23 cellular contexts compared by ENCODE assay signal in the genomic region with DNA sequence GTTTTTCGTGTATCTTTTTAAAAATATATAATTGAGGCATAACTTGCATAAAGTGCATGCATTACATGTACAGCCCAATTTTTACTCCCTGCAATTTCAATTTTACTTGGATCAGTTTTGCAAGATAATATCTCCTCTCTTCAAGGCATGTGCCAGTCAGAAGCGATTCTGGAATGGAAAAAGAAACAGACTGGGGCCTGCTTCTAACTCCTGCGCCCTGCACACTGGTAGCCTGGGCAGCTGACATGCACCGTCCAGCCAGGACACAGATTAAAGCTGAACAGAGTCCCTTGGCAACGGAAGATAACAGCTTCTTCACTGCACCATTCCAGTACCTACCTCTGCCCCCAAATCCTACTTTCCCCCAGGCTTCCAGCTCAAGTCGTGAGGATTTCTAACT.
DNase-seq lines count a peak whose midpoint lies in the region; ATAC-seq, FAIRE-seq and TF ChIP-seq lines count a peak whose summit lies in the region.
"Had no signal": no experiment of that assay in that cellular context is flagged by ENCODE, and none has a peak within 500 bp of the region (broad histone marks: within the 10 kb centered on the region; RNA-seq: fewer than 3 reads in every experiment).

No MANE protein-coding gene starts in this region.

- CTCF ChIA-PET in A549 (lab: Yijun Ruan, JAX) (interaction anchor here (0.6 to 2.2 kb wide), 5 partner anchors 9 to 245 kb away, joined by 3 to 8 read pairs (median 3); partner anchors contain the start of genes CDNF, HSPA14 and MSANTD7), PC-3 (lab: Charles Lee) (no interaction called here)
- CTCF ChIA-PET in CD4-positive, alpha-beta T cell (lab: Charles Lee): interaction anchor here (1.6 kb wide), 1 partner anchor 56 kb away, joined by 3 read pairs; no protein-coding TSS in a partner anchor

- no peaks in the 10 kb centered on the region for H3K9me3 ChIP-seq in A549
- no peaks in the 10 kb centered on the region for H3K9me3 ChIP-seq in CD4-positive, alpha-beta T cell (ENCODE audit: control insufficient read depth, low read length)
- H3K9me3 ChIP-seq in PC-3 (ENCODE audit: low read length): no peaks in the 10 kb centered on the region
- no peaks in the 10 kb centered on the region for H3K9me3 ChIP-seq in endocrine pancreas (ENCODE audit: control insufficient read depth, low read length)
- H3K9me3 ChIP-seq: adrenal gland, pancreas, SJCRH30, thoracic aorta had no signal

- H3K9me2 ChIP-seq in PC-3 (replicated peaks; ENCODE audit: low read length): no peaks in the 10 kb centered on the region

- H3K9ac ChIP-seq in PC-3 (ENCODE audit: low read length): peak overlapping the region; percentile 13; the same call in 1 of the 2 replicates
- H3K9ac ChIP-seq in endocrine pancreas (ENCODE audit: control insufficient read depth, insufficient read depth, low read length): peak overlapping the region; percentile 7

- H3K4me3 ChIP-seq in A549 (no peak overlapping the region), PC-3 (ENCODE audit: low read length) (no peak overlapping the region), endocrine pancreas (ENCODE audit: control insufficient read depth, insufficient read depth, low read length) (no peak overlapping the region)
- H3K4me3 ChIP-seq: adrenal gland, coronary artery, pancreas, SJCRH30, thoracic aorta had no signal

- H3K4me3 Mint-ChIP-seq in CD4-positive, alpha-beta T cell: no peak overlapping the region
- H3K4me3 Mint-ChIP-seq in stimulated activated effector memory CD8-positive, alpha-beta T cell treated with anti-CD3 and anti-CD28 coated beads, Interleukin-12 subunit alpha, Interleukin-12 subunit beta, amount 100 ng/mL, for 72 hours: no peak overlapping the region
- H3K4me3 Mint-ChIP-seq: CD8-positive, alpha-beta T cell; natural killer cell; WTC11 had no signal

- intact Hi-C loops in CD4-positive, alpha-beta T cell (cut with DNase I, micrococcal nuclease): no loop called here
- intact Hi-C loops in PC-3 (cut with micrococcal nuclease): no loop called here
- intact Hi-C loops in posterior vena cava (cut with DNase I): no loop called here

- no peak for TF ChIP-seq EP300 in A549 (IDR thresholded peaks at IDR 0.05)

- BruUV-seq in PC-3 (replicated peaks; lab: Mats Ljungman, UMichigan): TSS peak; percentile 43

- no peaks in the 10 kb centered on the region for H3K27me3 Mint-ChIP-seq in CD4-positive, alpha-beta T cell

- POLR2A ChIA-PET in A549 (lab: Yijun Ruan, JAX) (no interaction called here), PC-3 (lab: Charles Lee; ENCODE audit: unreplicated experiment) (no interaction called here)
- POLR2A ChIA-PET in CD4-positive, alpha-beta T cell (lab: Charles Lee): interaction anchor here (1.0 to 2.0 kb wide), 4 partner anchors 17 to 245 kb away, joined by 3 to 7 read pairs (median 4); partner anchors contain the start of genes CDNF, HSPA14 and MSANTD7

- H3K4me1 ChIP-seq in A549: peaks cover 71% of the 10 kb centered on the region
- H3K4me1 ChIP-seq in PC-3 (ENCODE audit: insufficient read depth, low read length): peaks cover 45% of the 10 kb centered on the region
- H3K4me1 ChIP-seq in endocrine pancreas (ENCODE audit: control insufficient read depth, insufficient read depth, low read length): peaks cover 27% of the 10 kb centered on the region
- H3K4me1 ChIP-seq: SJCRH30 had no signal

- FAIRE-seq in A549 (lab: Jason Lieb, UNC): no peak
- FAIRE-seq: pancreas had no signal

- no peaks in the 10 kb centered on the region for H3F3A ChIP-seq in PC-3 (ENCODE audit: low read length, unreplicated experiment)

- no peak for ATAC-seq in A549
- no peak for ATAC-seq in CD4-positive, alpha-beta T cell (ENCODE audit: poor library complexity)
- ATAC-seq in PC-3: no peak
- no peak for ATAC-seq in GM21528 (IDR thresholded peaks at IDR 0.05; ENCODE audit: low FRiP score, unreplicated experiment)
- ATAC-seq in stimulated activated effector memory CD8-positive, alpha-beta T cell treated with anti-CD3 and anti-CD28 coated beads, Interleukin-12 subunit alpha, Interleukin-12 subunit beta, amount 100 ng/mL, for 72 hours: no peak
- ATAC-seq: CD8-positive, alpha-beta T cell; natural killer cell; pancreas had no signal

- H3K79me2 ChIP-seq in PC-3 (ENCODE audit: low read length): peaks cover 76% of the 10 kb centered on the region

- peak overlapping the region in 1 of 2 experiments; percentile 58; a peak in 3 of 6 replicates for H3K27ac ChIP-seq in A549
- H3K27ac ChIP-seq in CD4-positive, alpha-beta T cell (ENCODE audit: low read depth, low read length): no peak overlapping the region
- peak overlapping the region; percentile 84 for H3K27ac ChIP-seq in PC-3 (ENCODE audit: low read length)
- H3K27ac ChIP-seq in substantia nigra (ENCODE audit: low read depth, low read length, poor library complexity, severe bottlenecking): no peak overlapping the region
- H3K27ac ChIP-seq: brain microvascular endothelial cell, pancreas, SJCRH30, thoracic aorta had no signal

- H3K36me3 ChIP-seq in PC-3 (ENCODE audit: low read depth, low read length) (peaks cover 17% of the 10 kb centered on the region), endocrine pancreas (ENCODE audit: control insufficient read depth, insufficient read depth, low read length) (no peaks in the 10 kb centered on the region)
- H3K36me3 ChIP-seq: adrenal gland, brain microvascular endothelial cell, SJCRH30, thoracic aorta had no signal

- peak overlapping the region; percentile 97 for H3K27ac Mint-ChIP-seq in CD4-positive, alpha-beta T cell
- no peak overlapping the region for H3K27ac Mint-ChIP-seq in stimulated activated effector memory CD8-positive, alpha-beta T cell treated with anti-CD3 and anti-CD28 coated beads, Interleukin-12 subunit alpha, Interleukin-12 subunit beta, amount 100 ng/mL, for 72 hours
- H3K27ac Mint-ChIP-seq: natural killer cell had no signal

- no peak overlapping the region for H2AFZ ChIP-seq in PC-3 (ENCODE audit: low read length)

- 65% methylated on average over 6 of the region's 6 CpGs for WGBS in A549 (ENCODE audit: missing lambda C conversion rate)

- DNase-seq in A549 (ENCODE audit: low read depth in 1 of 2, low spot score in 1 of 2): no peak
- DNase-seq in CD4-positive, alpha-beta T cell: no peak
- DNase-seq in PC-3: no peak
- DNase-seq in substantia nigra (lab: John Stamatoyannopoulos, UW): no peak
- no peak for DNase-seq in stimulated activated effector memory CD8-positive, alpha-beta T cell treated with anti-CD3 and anti-CD28 coated beads, Interleukin-12 subunit alpha, Interleukin-12 subunit beta, amount 100 ng/mL, for 72 hours (ENCODE audit: low spot score in 2 of 2)
- DNase-seq in posterior vena cava (ENCODE audit: low spot score): no peak
- DNase-seq: activated effector memory CD4-positive, alpha-beta T cell treated with anti-CD3 and anti-CD28 coated beads, Interleukin-2, amount 50 U/mL, for 16 hours; adrenal gland; brain microvascular endothelial cell; CD8-positive, alpha-beta T cell; glutamatergic neuron; Kasumi-1; left colon; natural killer cell; NCI-H1694 treated with DMSO at 0.1 percent for 48 hours; NCI-H226; pancreas; SJCRH30 had no signal

- peak overlapping the region; percentile 48 for H3K4me2 ChIP-seq in A549
- H3K4me2 ChIP-seq in PC-3 (ENCODE audit: low read length): peak overlapping the region; percentile 27

- no peaks in the 10 kb centered on the region for H4K20me1 ChIP-seq in PC-3 (ENCODE audit: low read length)

- peaks cover 72% of the 10 kb centered on the region for H3K36me3 Mint-ChIP-seq in CD4-positive, alpha-beta T cell (ENCODE audit: low read depth)
- peaks cover 100% of the 10 kb centered on the region for H3K36me3 Mint-ChIP-seq in stimulated activated effector memory CD8-positive, alpha-beta T cell treated with anti-CD3 and anti-CD28 coated beads, Interleukin-12 subunit alpha, Interleukin-12 subunit beta, amount 100 ng/mL, for 72 hours
- H3K36me3 Mint-ChIP-seq: natural killer cell had no signal

- no peak for TF ChIP-seq RAD21 in A549 (conservative IDR thresholded peaks at IDR 0.05 in 1 of 2, IDR thresholded peaks at IDR 0.05 in 1 of 2)

- no peak for TF ChIP-seq POLR2A in A549 (IDR thresholded peaks at IDR 0.05; ENCODE audit: low read length)

- no peaks in the 10 kb centered on the region for H3K9me3 Mint-ChIP-seq in CD4-positive, alpha-beta T cell
- no peaks in the 10 kb centered on the region for H3K9me3 Mint-ChIP-seq in stimulated activated effector memory CD8-positive, alpha-beta T cell treated with anti-CD3 and anti-CD28 coated beads, Interleukin-12 subunit alpha, Interleukin-12 subunit beta, amount 100 ng/mL, for 72 hours
- H3K9me3 Mint-ChIP-seq: CD8-positive, alpha-beta T cell; natural killer cell; WTC11 had no signal

- H3K4me1 Mint-ChIP-seq in CD4-positive, alpha-beta T cell (ENCODE audit: low read depth): peaks cover 93% of the 10 kb centered on the region
- H3K4me1 Mint-ChIP-seq in stimulated activated effector memory CD8-positive, alpha-beta T cell treated with anti-CD3 and anti-CD28 coated beads, Interleukin-12 subunit alpha, Interleukin-12 subunit beta, amount 100 ng/mL, for 72 hours: peaks cover 70% of the 10 kb centered on the region

- no peaks in the 10 kb centered on the region for H3K27me3 ChIP-seq in CD4-positive, alpha-beta T cell (ENCODE audit: control insufficient read depth, insufficient read depth, low read length)
- H3K27me3 ChIP-seq in PC-3 (ENCODE audit: low read length) (no peaks in the 10 kb centered on the region), endocrine pancreas (ENCODE audit: control insufficient read depth, insufficient read depth, low read length) (no peaks in the 10 kb centered on the region)
- H3K27me3 ChIP-seq: adrenal gland, brain microvascular endothelial cell, pancreas, SJCRH30 had no signal

- TF ChIP-seq CTCF in A549 (IDR thresholded peaks at IDR 0.05) (no peak), PC-3 (conservative IDR thresholded peaks at IDR 0.05; ENCODE audit: low read depth, low read length) (no peak)
- no peak for TF ChIP-seq CTCF in CD4-positive, alpha-beta T cell (IDR thresholded peaks at IDR 0.05)

TF ChIP-seq in A549, 52 proteins besides CTCF, POLR2A, EP300 and RAD21 (continues in another document):
- TF ChIP-seq, protein P1, sequence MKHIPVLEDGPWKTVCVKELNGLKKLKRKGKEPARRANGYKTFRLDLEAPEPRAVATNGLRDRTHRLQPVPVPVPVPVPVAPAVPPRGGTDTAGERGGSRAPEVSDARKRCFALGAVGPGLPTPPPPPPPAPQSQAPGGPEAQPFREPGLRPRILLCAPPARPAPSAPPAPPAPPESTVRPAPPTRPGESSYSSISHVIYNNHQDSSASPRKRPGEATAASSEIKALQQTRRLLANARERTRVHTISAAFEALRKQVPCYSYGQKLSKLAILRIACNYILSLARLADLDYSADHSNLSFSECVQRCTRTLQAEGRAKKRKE (CRISPR knock-in tag; IDR thresholded peaks at IDR 0.05; ENCODE audit: low read depth): no peak
- TF ChIP-seq FOSL2 (IDR thresholded peaks at IDR 0.05) (no peak), FOSL2 (CRISPR knock-in tag; IDR thresholded peaks at IDR 0.05) (no peak), RCOR1 (IDR thresholded peaks at IDR 0.05; ENCODE audit: low read depth, low read length) (no peak)
